In the genomic region with DNA sequence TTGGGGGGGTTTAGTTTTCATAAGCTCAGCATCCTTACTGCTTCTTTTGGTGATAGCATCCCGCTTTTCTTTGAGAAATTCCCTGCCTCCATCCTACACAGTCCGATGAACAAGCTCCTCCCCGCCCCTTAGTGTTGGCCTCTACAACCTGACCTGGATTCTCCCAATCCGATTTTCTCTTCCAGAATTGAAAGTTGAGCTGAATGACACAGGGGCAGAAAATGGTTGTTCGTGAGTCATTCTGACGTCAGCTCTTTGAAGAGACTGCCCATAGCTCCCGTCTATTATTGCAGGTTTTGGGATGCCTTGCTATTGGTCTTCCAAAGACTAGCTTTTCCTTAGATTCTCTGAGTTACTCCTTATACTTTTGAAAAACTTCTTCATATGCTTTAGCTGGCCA, we compare ENCODE assay signal across 20 cellular contexts.
A peak's percentile ranks its signal among the peaks of the same experiment; 100 is the strongest.
DNase-seq lines count a peak whose midpoint lies in the region; ATAC-seq, FAIRE-seq and TF ChIP-seq lines count a peak whose summit lies in the region.
"Had no signal": no experiment of that assay in that cellular context is flagged by ENCODE, and none has a peak within 500 bp of the region (broad histone marks: within the 10 kb centered on the region; RNA-seq: fewer than 3 reads in every experiment).

No MANE protein-coding gene starts in this region.

- no peaks in the 10 kb centered on the region for H3K9me2 ChIP-seq in SK-N-SH

- WGBS in SK-N-SH (ENCODE audit: low lambda C conversion rate) = 73% methylated on average over 7 of the region's 7 CpGs

- no peak for TF ChIP-seq CTCF in SK-N-SH (IDR thresholded peaks at IDR 0.05)

- no peak for TF ChIP-seq EP300 in SK-N-SH (IDR thresholded peaks at IDR 0.05; ENCODE audit: borderline replicate concordance in 1 of 2, low read depth in 1 of 2, low read length in 1 of 2)

- H4K20me1 ChIP-seq in SK-N-SH (ENCODE audit: insufficient read depth) = no peaks in the 10 kb centered on the region
- H4K20me1 ChIP-seq: BLaER1 had no signal

- H3K4me3 ChIP-seq in SK-N-SH (ENCODE audit: low read depth in 2 of 2, low read length in 1 of 2) = no peak overlapping the region
- H3K4me3 ChIP-seq: BLaER1, testis had no signal

- H3K4me2 ChIP-seq in SK-N-SH = no peak overlapping the region
- H3K4me2 ChIP-seq: BLaER1 had no signal

- no peak for TF ChIP-seq RAD21 in SK-N-SH (IDR thresholded peaks at IDR 0.05; ENCODE audit: low read length)

- H3K27ac ChIP-seq in SK-N-SH (ENCODE audit: low read depth in 2 of 2, low read length in 1 of 2) = no peak overlapping the region
- H3K27ac ChIP-seq: BLaER1, testis had no signal

- no peak overlapping the region for H2AFZ ChIP-seq in SK-N-SH (ENCODE audit: low read depth)

- ATAC-seq in HG02973 (IDR thresholded peaks at IDR 0.05; ENCODE audit: unreplicated experiment) = no peak

- CTCF ChIA-PET in SK-N-SH (lab: Yijun Ruan, JAX) = interaction anchor here (0.7 to 1.4 kb wide), 3 partner anchors 16 to 377 kb away, joined by 3 read pairs; no protein-coding TSS in a partner anchor

- no peaks in the 10 kb centered on the region for H3K9me3 ChIP-seq in SK-N-SH
- H3K9me3 ChIP-seq: testis had no signal

- peak; percentile 42 for FAIRE-seq in urothelium cell line (lab: Jason Lieb, UNC)
- FAIRE-seq: D721Med, kidney had no signal

- H3F3A ChIP-seq in SK-N-SH (replicated peaks; ENCODE audit: insufficient read depth) = no peaks in the 10 kb centered on the region

- peaks cover 0 to 9% of the 10 kb centered on the region in 2 experiments for H3K36me3 ChIP-seq in SK-N-SH (replicated peaks in 1 of 2; ENCODE audit: control insufficient read depth in 1 of 2, insufficient read depth in 2 of 2, low read length in 1 of 2)

- no peaks in the 10 kb centered on the region for H3K27me3 ChIP-seq in SK-N-SH (ENCODE audit: insufficient read depth)
- H3K27me3 ChIP-seq: BLaER1, testis had no signal

- POLR2A ChIA-PET in SK-N-SH (lab: Yijun Ruan, JAX) = no interaction called here

- no peak overlapping the region for H3K9ac ChIP-seq in SK-N-SH
- H3K9ac ChIP-seq: BLaER1 had no signal

- no peaks in the 10 kb centered on the region for H3K4me1 ChIP-seq in SK-N-SH (ENCODE audit: control insufficient read depth in 1 of 2, insufficient read depth in 2 of 2, low read depth in 1 of 2, low read length in 1 of 2)
- H3K4me1 ChIP-seq: BLaER1, testis had no signal

- DNase-seq in HS-27A (ENCODE audit: low read depth) (peak; percentile 46), SK-N-SH (no peak), fibroblast of peridontal ligament (ENCODE audit: extremely low read depth) (peak; percentile 70), urothelium cell line (ENCODE audit: low spot score) (peak; percentile 64), SW480 (ENCODE audit: low spot score) (no peak), NCI-H1694 treated with DMSO at 0.1 percent for 48 hours (lab: John Stamatoyannopoulos, UW) (no peak)
- DNase-seq: effector CD8-positive, alpha-beta T cell; hippocampal formation; KBM-7; kidney; NCI-H1092; NCI-H2081; NCI-H510A treated with DMSO at 0.1 percent for 48 hours; nephron progenitor cell; SHP77 treated with DMSO at 0.1 percent for 48 hours; T-helper 2 cell; testis had no signal

- H3K79me2 ChIP-seq in SK-N-SH (ENCODE audit: insufficient read depth) = no peaks in the 10 kb centered on the region

TF ChIP-seq in SK-N-SH, 30 proteins besides CTCF, POLR2A, EP300 and RAD21:
- TF ChIP-seq SIN3A (IDR thresholded peaks at IDR 0.05; ENCODE audit: borderline replicate concordance, low read depth, low read length) = no peak
- TF ChIP-seq, protein P1, sequence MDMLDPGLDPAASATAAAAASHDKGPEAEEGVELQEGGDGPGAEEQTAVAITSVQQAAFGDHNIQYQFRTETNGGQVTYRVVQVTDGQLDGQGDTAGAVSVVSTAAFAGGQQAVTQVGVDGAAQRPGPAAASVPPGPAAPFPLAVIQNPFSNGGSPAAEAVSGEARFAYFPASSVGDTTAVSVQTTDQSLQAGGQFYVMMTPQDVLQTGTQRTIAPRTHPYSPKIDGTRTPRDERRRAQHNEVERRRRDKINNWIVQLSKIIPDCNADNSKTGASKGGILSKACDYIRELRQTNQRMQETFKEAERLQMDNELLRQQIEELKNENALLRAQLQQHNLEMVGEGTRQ (IDR thresholded peaks at IDR 0.05; ENCODE audit: borderline replicate concordance, low read depth, low read length) = no peak
- no peak for TF ChIP-seq RFX5 (IDR thresholded peaks at IDR 0.05; ENCODE audit: low read length)
- TF ChIP-seq, protein P2, sequence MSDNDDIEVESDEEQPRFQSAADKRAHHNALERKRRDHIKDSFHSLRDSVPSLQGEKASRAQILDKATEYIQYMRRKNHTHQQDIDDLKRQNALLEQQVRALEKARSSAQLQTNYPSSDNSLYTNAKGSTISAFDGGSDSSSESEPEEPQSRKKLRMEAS (IDR thresholded peaks at IDR 0.05; ENCODE audit: low read depth) = no peak
- TF ChIP-seq, protein P3, sequence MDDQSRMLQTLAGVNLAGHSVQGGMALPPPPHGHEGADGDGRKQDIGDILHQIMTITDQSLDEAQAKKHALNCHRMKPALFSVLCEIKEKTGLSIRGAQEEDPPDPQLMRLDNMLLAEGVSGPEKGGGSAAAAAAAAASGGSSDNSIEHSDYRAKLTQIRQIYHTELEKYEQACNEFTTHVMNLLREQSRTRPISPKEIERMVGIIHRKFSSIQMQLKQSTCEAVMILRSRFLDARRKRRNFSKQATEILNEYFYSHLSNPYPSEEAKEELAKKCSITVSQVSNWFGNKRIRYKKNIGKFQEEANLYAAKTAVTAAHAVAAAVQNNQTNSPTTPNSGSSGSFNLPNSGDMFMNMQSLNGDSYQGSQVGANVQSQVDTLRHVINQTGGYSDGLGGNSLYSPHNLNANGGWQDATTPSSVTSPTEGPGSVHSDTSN (IDR thresholded peaks at IDR 0.05) = no peak
- TF ChIP-seq YY1 (IDR thresholded peaks at IDR 0.05; ENCODE audit: low read depth) = no peak
- TF ChIP-seq FOSL2 (IDR thresholded peaks at IDR 0.05; ENCODE audit: borderline replicate concordance, low read depth) = peak; percentile 51; the same call in 1 of the 2 replicates
- no peak for TF ChIP-seq EZH2phosphoT487 (IDR thresholded peaks at IDR 0.05; ENCODE audit: borderline replicate concordance, low read depth)
TF ChIP-seq in SK-N-SH: peak in this region for 1.

Comparison
In these comparisons a context has a peak if more than half of its experiments do, and no peak if none do; other contexts are left out.
1. DNase-seq: peak in HS-27A (single experiment), fibroblast of peridontal ligament (single experiment) and urothelium cell line (single experiment); none in SK-N-SH (single experiment), SW480 (single experiment) and NCI-H1694 treated with DMSO at 0.1 percent for 48 hours (single experiment).